Comparison of ENCODE assay signal across 17 cellular contexts in genomic region chr5:149438281-149438680, GRCh38. TPM values are rescaled to one million over a fixed set of nuclear protein-coding genes. Genes with fewer than 3 reads are reported as not detected.
A peak's percentile ranks its signal among the peaks of the same experiment; 100 is the strongest.
DNase-seq lines count a peak whose midpoint lies in the region; ATAC-seq, FAIRE-seq and TF ChIP-seq lines count a peak whose summit lies in the region.
"Had no signal": no experiment of that assay in that cellular context is flagged by ENCODE, and none has a peak within 500 bp of the region (broad histone marks: within the 10 kb centered on the region; RNA-seq: fewer than 3 reads in every experiment).

No MANE protein-coding gene starts in this region.

- H3F3A ChIP-seq in neural progenitor cell (ENCODE audit: low read depth): peaks cover 15% of the 10 kb centered on the region

- H3K4me3 Mint-ChIP-seq in neural progenitor cell: no peak overlapping the region
- no peak overlapping the region for H3K4me3 Mint-ChIP-seq in activated T-helper 17 cell treated with anti-CD3 and anti-CD28 coated beads, Interleukin-2, amount 50 U/mL, for 72 hours
- H3K4me3 Mint-ChIP-seq: IgD-negative memory B cell had no signal

- H3K9me1 ChIP-seq in K562 (ENCODE audit: control insufficient read depth, insufficient read depth, low read length): no peaks in the 10 kb centered on the region

- H3K36me3 ChIP-seq in mammary epithelial cell (ENCODE audit: insufficient read depth, low read length) (no peaks in the 10 kb centered on the region), breast epithelium (no peaks in the 10 kb centered on the region), K562 (ENCODE audit: control insufficient read depth, insufficient read depth, low read length) (no peaks in the 10 kb centered on the region), neural progenitor cell (no peaks in the 10 kb centered on the region)
- H3K36me3 ChIP-seq: BLaER1, HAP-1 had no signal

- dilution Hi-C loops in mammary epithelial cell (cut with HindIII; ENCODE audit: low sequenced_read_pairs): no loop called here

- FAIRE-seq in K562 (lab: Jason Lieb, UNC): peak; percentile 6

- H2AFZ ChIP-seq in mammary epithelial cell (ENCODE audit: low read depth, low read length) (peak overlapping the region; percentile 36), K562 (ENCODE audit: low read depth, low read length) (peak overlapping the region; percentile 56), neural progenitor cell (replicated peaks) (peak overlapping the region; percentile 2)

- H3K4me2 ChIP-seq in mammary epithelial cell (ENCODE audit: insufficient read depth, low read depth, low read length) (no peak overlapping the region), K562 (ENCODE audit: insufficient read depth, low read length) (no peak overlapping the region), neural progenitor cell (no peak overlapping the region)
- H3K4me2 ChIP-seq: BLaER1 had no signal

- ATAC-seq in K562 (no peak), omental fat pad (ENCODE audit: low FRiP score) (no peak)
- ATAC-seq in activated T-helper 17 cell treated with anti-CD3 and anti-CD28 coated beads, Interleukin-2, amount 50 U/mL, for 72 hours (replicated peaks): no peak
- ATAC-seq: Panc1 had no signal

- H3K27ac ChIP-seq in mammary epithelial cell (ENCODE audit: insufficient read depth, low read depth, low read length): peak overlapping the region; percentile 32
- peak overlapping the region in 1 of 2 donors; percentile 0 for H3K27ac ChIP-seq in breast epithelium
- H3K27ac ChIP-seq in K562 (ENCODE audit: extremely low read depth, low read depth, low read length): no peak overlapping the region
- H3K27ac ChIP-seq in neural progenitor cell: no peak overlapping the region
- H3K27ac ChIP-seq: 22Rv1, BLaER1 had no signal

- H3K27me3 ChIP-seq in mammary epithelial cell (ENCODE audit: insufficient read depth, low read length) (no peaks in the 10 kb centered on the region), breast epithelium (no peaks in the 10 kb centered on the region), K562 (ENCODE audit: control insufficient read depth in 2 of 2, insufficient read depth in 2 of 2, low read length in 2 of 2) (no peaks in the 10 kb centered on the region), neural progenitor cell (no peaks in the 10 kb centered on the region)
- H3K27me3 ChIP-seq: BLaER1 had no signal

- H3K36me3 Mint-ChIP-seq in neural progenitor cell: no peaks in the 10 kb centered on the region
- no peaks in the 10 kb centered on the region for H3K36me3 Mint-ChIP-seq in activated T-helper 17 cell treated with anti-CD3 and anti-CD28 coated beads, Interleukin-2, amount 50 U/mL, for 72 hours (ENCODE audit: low read depth)

- WGBS in mammary epithelial cell (ENCODE audit: low coverage, missing lambda C conversion rate): 85% methylated on average over 5 of the region's 5 CpGs
- WGBS in K562 (ENCODE audit: insufficient coverage, low coverage, missing lambda C conversion rate): 74% methylated on average over 5 of the region's 5 CpGs

- CTCF ChIA-PET in mammary epithelial cell (lab: Charles Lee; ENCODE audit: low non-redundant PET): no interaction called here
- CTCF ChIA-PET in K562 (lab: Yijun Ruan, JAX; ENCODE audit: low intra/inter-chr PET ratio): no interaction called here

- H3K4me1 Mint-ChIP-seq in neural progenitor cell: peaks cover 20% of the 10 kb centered on the region
- H3K4me1 Mint-ChIP-seq in activated T-helper 17 cell treated with anti-CD3 and anti-CD28 coated beads, Interleukin-2, amount 50 U/mL, for 72 hours: peaks cover 20% of the 10 kb centered on the region

- intact Hi-C loops in mammary epithelial cell (cut with micrococcal nuclease) (no loop called here), breast epithelium (cut with DNase I; ENCODE audit: low total_unique reads) (no loop called here), K562 (cut with micrococcal nuclease) (no loop called here)

- H3K4me1 ChIP-seq in mammary epithelial cell (ENCODE audit: insufficient read depth, low read length) (peaks cover 53% of the 10 kb centered on the region), breast epithelium (peaks cover 0 to 9% of the 10 kb centered on the region in 2 donors), K562 (replicated peaks in 1 of 2; ENCODE audit: control insufficient read depth in 2 of 2, insufficient read depth in 2 of 2, low read length in 2 of 2) (peaks cover 22 to 23% of the 10 kb centered on the region in 2 experiments), neural progenitor cell (peaks cover 8% of the 10 kb centered on the region)

- peaks cover 1% of the 10 kb centered on the region for H3K27me3 Mint-ChIP-seq in neural progenitor cell (ENCODE audit: insufficient read depth, low read depth)
- no peaks in the 10 kb centered on the region for H3K27me3 Mint-ChIP-seq in activated T-helper 17 cell treated with anti-CD3 and anti-CD28 coated beads, Interleukin-2, amount 50 U/mL, for 72 hours

- TF ChIP-seq EP300 in K562 (IDR thresholded peaks at IDR 0.05; ENCODE audit: low read length): no peak

- H3K9me3 ChIP-seq in mammary epithelial cell (replicated peaks; ENCODE audit: insufficient read depth, low read length) (no peaks in the 10 kb centered on the region), breast epithelium (no peaks in the 10 kb centered on the region), K562 (replicated peaks; ENCODE audit: control insufficient read depth, insufficient read depth, low read depth, low read length) (no peaks in the 10 kb centered on the region), neural progenitor cell (ENCODE audit: low read depth) (no peaks in the 10 kb centered on the region)
- H3K9me3 ChIP-seq: HAP-1 had no signal

- no peaks in the 10 kb centered on the region for H4K20me1 ChIP-seq in mammary epithelial cell (ENCODE audit: insufficient read depth, low read length)
- no peaks in the 10 kb centered on the region for H4K20me1 ChIP-seq in K562 (replicated peaks; ENCODE audit: control insufficient read depth, insufficient read depth, low read length)
- H4K20me1 ChIP-seq in neural progenitor cell (ENCODE audit: low read depth): no peaks in the 10 kb centered on the region
- H4K20me1 ChIP-seq: BLaER1 had no signal

- POLR2A ChIA-PET in K562 (lab: Yijun Ruan, JAX): interaction anchor here (1.3 to 2.0 kb wide), 2 partner anchors 9 to 113 kb away, joined by 7 to 13 read pairs; partner anchors contain the start of gene CSNK1A1

- H3K27ac Mint-ChIP-seq in neural progenitor cell: no peak overlapping the region
- no peak overlapping the region for H3K27ac Mint-ChIP-seq in activated T-helper 17 cell treated with anti-CD3 and anti-CD28 coated beads, Interleukin-2, amount 50 U/mL, for 72 hours
- H3K27ac Mint-ChIP-seq: IgD-negative memory B cell had no signal

- DNase-seq in mammary epithelial cell: no peak
- no peak for DNase-seq in breast epithelium (ENCODE audit: low spot score in 2 of 2)
- DNase-seq in K562 (ENCODE audit: extremely low read depth in 1 of 4, low spot score in 3 of 4): no peak
- DNase-seq in neural progenitor cell (ENCODE audit: low spot score): no peak
- DNase-seq in omental fat pad (ENCODE audit: low spot score): no peak
- no peak for DNase-seq in NCI-H510A treated with DMSO at 0.1 percent for 48 hours (lab: John Stamatoyannopoulos, UW)
- DNase-seq in DMS114 treated with DMSO at 0.1 percent for 48 hours (lab: John Stamatoyannopoulos, UW; ENCODE audit: unreplicated experiment): no peak
- DNase-seq: NCI-H1436 treated with DMSO at 0.1 percent for 48 hours, NCI-H2107, NCI-H748 treated with DMSO at 0.1 percent for 48 hours, SHP77 had no signal

- TF ChIP-seq CTCF in mammary epithelial cell (conservative IDR thresholded peaks at IDR 0.05 in 1 of 2, IDR thresholded peaks at IDR 0.05 in 1 of 2; ENCODE audit: extremely low read depth in 1 of 2, insufficient read depth in 1 of 2, low read depth in 1 of 2, low read length in 2 of 2): no peak
- no peak for TF ChIP-seq CTCF in breast epithelium (IDR thresholded peaks at IDR 0.05)
- no peak for TF ChIP-seq CTCF in K562 (IDR thresholded peaks at IDR 0.05 in 2 of 3, conservative IDR thresholded peaks at IDR 0.05 in 1 of 3; ENCODE audit: insufficient read depth in 2 of 3, low read depth in 1 of 3, low read length in 3 of 3)
- no peak for TF ChIP-seq CTCF in neural progenitor cell (IDR thresholded peaks at IDR 0.05)
- TF ChIP-seq CTCF in omental fat pad (IDR thresholded peaks at IDR 0.05): no peak

- in situ Hi-C loops in mammary epithelial cell (cut with MboI; ENCODE audit: low sequenced_read_pairs in 2 of 2) (loop anchor here (5.0 to 10.0 kb wide), 2 partner anchors 66 to 123 kb away; no protein-coding TSS in a partner anchor), K562 (cut with MboI) (no loop called here)

- H3K9me3 Mint-ChIP-seq in neural progenitor cell: no peaks in the 10 kb centered on the region
- no peaks in the 10 kb centered on the region for H3K9me3 Mint-ChIP-seq in activated T-helper 17 cell treated with anti-CD3 and anti-CD28 coated beads, Interleukin-2, amount 50 U/mL, for 72 hours
- H3K9me3 Mint-ChIP-seq: IgD-negative memory B cell had no signal

- H3K79me2 ChIP-seq in mammary epithelial cell (ENCODE audit: insufficient read depth, low read length): no peaks in the 10 kb centered on the region
- no peaks in the 10 kb centered on the region for H3K79me2 ChIP-seq in K562 (ENCODE audit: control insufficient read depth, insufficient read depth, low read length)
- no peaks in the 10 kb centered on the region for H3K79me2 ChIP-seq in neural progenitor cell (ENCODE audit: low read depth)

- H3K4me3 ChIP-seq in mammary epithelial cell (replicated peaks in 1 of 3; ENCODE audit: insufficient read depth in 1 of 3, low read depth in 2 of 3, low read length in 3 of 3): no peak overlapping the region
- no peak overlapping the region for H3K4me3 ChIP-seq in breast epithelium
- no peak overlapping the region for H3K4me3 ChIP-seq in K562
- no peak overlapping the region for H3K4me3 ChIP-seq in neural progenitor cell
- H3K4me3 ChIP-seq: BLaER1, HAP-1 had no signal

- TF ChIP-seq POLR2A in breast epithelium (IDR thresholded peaks at IDR 0.05): no peak
- TF ChIP-seq POLR2A in K562 (conservative IDR thresholded peaks at IDR 0.05): no peak

- BruUV-seq in mammary epithelial cell (replicated peaks; lab: Mats Ljungman, UMichigan) (no TSS peak), K562 (replicated peaks; lab: Mats Ljungman, UMichigan) (no TSS peak)

- H3K9ac ChIP-seq in mammary epithelial cell (ENCODE audit: insufficient read depth, low read length) (no peak overlapping the region), K562 (ENCODE audit: insufficient read depth in 1 of 2, low read depth in 2 of 2, low read length in 2 of 2) (no peak overlapping the region), neural progenitor cell (no peak overlapping the region)
- H3K9ac ChIP-seq: BLaER1 had no signal

- TF ChIP-seq RAD21 in K562 (CRISPR knock-in tag; conservative IDR thresholded peaks at IDR 0.05 in 1 of 2, IDR thresholded peaks at IDR 0.05 in 1 of 2): no peak

RNA-seq across cellular contexts. Expression of gene IL17B, which starts 59.2 kb away (rescaled TPM):
- total RNA-seq in mammary epithelial cell (under 1 TPM in 1 of 2 donors, not detected in 1; 0.50 TPM), breast epithelium (1 to 10 TPM in 2 of 3 donors, under 1 TPM in 1; 0.64 to 5.6 (median 5.4) TPM), K562 (2014; rRNA removed) (1.5 and 2.6 TPM in 2 replicates), K562 (2014; rRNA removed; fragmentation: Illumina TruSeq; extraction: Trizol) (not detected in 2 replicates), K562 (2015; rRNA removed; fragmentation: Illumina TruSeq; extraction: Trizol) (0.36 TPM in 1 of 2 replicates, not detected in the other), K562 (2021) (0.51 and 0.58 TPM in 2 replicates), neural progenitor cell (ENCODE audit: low replicate concordance) (not detected in 2 replicates), omental fat pad (1 to 10 TPM in 1 of 4 donors, not detected in 3; 1.1 TPM)
- polyA plus RNA-seq in mammary epithelial cell (not detected), K562 (2011; rRNA removed) (0.28 and 0.81 TPM in 2 replicates), K562 (2014; fragmentation: Illumina TruSeq; extraction: Trizol) (0.57 TPM in 1 of 2 replicates, not detected in the other), K562 (2014; fragmentation: Nextera tagmentation; extraction: Ambion mirVana) (under 1 TPM; 0.32 to 0.53 TPM), K562 (2014; rRNA removed) (1.0 and 3.0 TPM in 2 replicates)
- polyA minus RNA-seq in mammary epithelial cell: not detected
- total RNA-seq in K562 (2011; cell fraction: chromatin; rRNA removed; ENCODE audit: low replicate concordance): not detected in 2 replicates
- total RNA-seq in K562 (2011; cell fraction: nucleolus; rRNA removed): not detected in 2 replicates
- total RNA-seq in K562 (2011; cell fraction: nucleoplasm; rRNA removed): not detected in 2 replicates
- 0.57 and 0.58 TPM in 2 replicates for polyA plus RNA-seq in K562 (2011; cell fraction: cytosol; rRNA removed)
- 0.43 and 0.73 TPM in 2 replicates for polyA plus RNA-seq in K562 (2011; cell fraction: nucleus; rRNA removed)
- 0.44 and 3.0 TPM in 2 replicates for polyA plus RNA-seq in K562 (2012)
- not detected in 2 replicates for polyA minus RNA-seq in K562 (2011; rRNA and poly(A)+ RNA removed)
- polyA minus RNA-seq in K562 (2011; cell fraction: cytosol; rRNA and poly(A)+ RNA removed): 2.4 TPM in 1 of 2 replicates, not detected in the other
- not detected in 2 replicates for polyA minus RNA-seq in K562 (2011; cell fraction: nucleus; rRNA and poly(A)+ RNA removed)
- total RNA-seq in activated T-helper 17 cell treated with anti-CD3 and anti-CD28 coated beads, Interleukin-2, amount 50 U/mL, for 72 hours: not detected
- polyA plus RNA-seq: IgD-negative memory B cell had no signal

Comparison
In these comparisons a context has a peak if more than half of its experiments do, and no peak if none do; other contexts are left out.
1. H2AFZ ChIP-seq: peak in every context shown above with its lines; median percentile 56 in K562; 36 in mammary epithelial cell; 2 in neural progenitor cell.